ENCODE assay signal across 26 cellular contexts in genomic region chr11:119453881-119454280, GRCh38.
"Had no signal": no experiment of that assay in that cellular context is flagged by ENCODE, and none has a peak within 500 bp of the region (broad histone marks: within the 10 kb centered on the region; RNA-seq: fewer than 3 reads in every experiment).

No MANE protein-coding gene starts in this region.

- H3K27me3 ChIP-seq: neural progenitor cell, ovary, right atrium auricular region, right lobe of liver, testis, thyroid gland, transverse colon, upper lobe of left lung, vagina had no signal

- H2AFZ ChIP-seq: neural progenitor cell had no signal

- H3K9ac ChIP-seq: neural progenitor cell had no signal

- H3K4me3 ChIP-seq: left ventricle myocardium inferior, lung, neural progenitor cell, ovary, right atrium auricular region, right lobe of liver, stomach, testis, thyroid gland, transverse colon, upper lobe of left lung, vagina had no signal

- H3K4me1 ChIP-seq: left ventricle myocardium inferior, neural progenitor cell, right atrium auricular region, right lobe of liver, stomach, testis, transverse colon, upper lobe of left lung, vagina had no signal

- H3K4me2 ChIP-seq: neural progenitor cell had no signal

- DNase-seq: hippocampal formation; immature natural killer cell; left ventricle myocardium inferior; mesendoderm; naive B cell; natural killer cell; nephron progenitor cell; occipital lobe; ovary; right lobe of liver; stimulated activated CD4-positive, alpha-beta T cell treated with anti-CD3 and anti-CD28 coated beads, Interleukin-12 subunit alpha, Interleukin-12 subunit beta, amount 100 ng/mL, for 4 hours; stimulated activated CD4-positive, alpha-beta T cell treated with anti-CD3 and anti-CD28 coated beads, Interleukin-15, amount 100 ng/mL, for 24 hours; stimulated activated CD4-positive, alpha-beta T cell treated with anti-CD3 and anti-CD28 coated beads, Interleukin-2, amount 100 ng/mL, for 24 hours; stimulated activated CD4-positive, alpha-beta T cell treated with anti-CD3 and anti-CD28 coated beads, Interleukin-4, amount 100 ng/mL, for 1 hour; stimulated activated naive B cell treated with anti-CD40 and anti-IgM and Interleukin-4, amounts not matched to agents 10 μg/mL and 1 μg/mL and 100 μg/mL, for 72 hours; stimulated activated naive CD8-positive, alpha-beta T cell treated with anti-CD3 and anti-CD28 coated beads, Interleukin-15, Interleukin-2, amounts not matched to agents 100 U/mL and 50 U/mL, for 24 hours; stomach; testis; thyroid gland; transverse colon; upper lobe of left lung had no signal

- H3K9me3 ChIP-seq: left ventricle myocardium inferior, neutrophil, ovary, right atrium auricular region, right lobe of liver, stomach, testis, thyroid gland, transverse colon, upper lobe of left lung, vagina had no signal

- H3K36me3 ChIP-seq: left ventricle myocardium inferior, neural progenitor cell, neutrophil, ovary, right atrium auricular region, right lobe of liver, stomach, thyroid gland, transverse colon, upper lobe of left lung, vagina had no signal

- ATAC-seq: natural killer cell; right lobe of liver; stimulated activated naive B cell treated with anti-CD40 and anti-IgM and Interleukin-4, amounts not matched to agents 10 μg/mL and 1 μg/mL and 100 μg/mL, for 72 hours; stimulated activated naive CD8-positive, alpha-beta T cell treated with anti-CD3 and anti-CD28 coated beads, Interleukin-15, Interleukin-2, amounts not matched to agents 100 U/mL and 50 U/mL, for 24 hours had no signal
